In genomic region chr14:29990993-29991392, GRCh38 we compare ENCODE assay signal across 28 cellular contexts.
"Had no signal": no experiment of that assay in that cellular context is flagged by ENCODE, and none has a peak within 500 bp of the region (broad histone marks: within the 10 kb centered on the region; RNA-seq: fewer than 3 reads in every experiment).

No MANE protein-coding gene starts in this region.

- H2AFZ ChIP-seq: hepatocyte had no signal

- H3K79me2 ChIP-seq: hepatocyte had no signal

- H3K27me3 ChIP-seq: colonic mucosa, dorsolateral prefrontal cortex, esophagus muscularis mucosa, esophagus squamous epithelium, foreskin keratinocyte, gastrocnemius medialis, gastroesophageal sphincter, heart left ventricle, heart right ventricle, hepatocyte had no signal

- H3K36me3 ChIP-seq: colonic mucosa, esophagus muscularis mucosa, esophagus squamous epithelium, gastrocnemius medialis, gastroesophageal sphincter, heart left ventricle, heart right ventricle had no signal

- FAIRE-seq: colon, endometrium, endothelial cell of umbilical vein had no signal

- H3K27ac ChIP-seq: colonic mucosa, coronary artery, dorsolateral prefrontal cortex, epithelial cell of prostate, esophagus muscularis mucosa, esophagus squamous epithelium, foreskin keratinocyte, gastrocnemius medialis, gastroesophageal sphincter, heart left ventricle, heart right ventricle, hepatocyte had no signal

- DNase-seq: colonic mucosa; cortex of kidney; dermis blood vessel endothelial cell; dorsolateral prefrontal cortex; effector CD4-positive, alpha-beta T cell; effector CD8-positive, alpha-beta T cell; effector memory CD4-positive, alpha-beta T cell; effector memory CD8-positive, alpha-beta T cell; endodermal cell; erythroblast; esophagus squamous epithelium; foreskin fibroblast; foreskin keratinocyte; foreskin melanocyte; gastrocnemius medialis; glutamatergic neuron; head of caudate nucleus; heart left ventricle; heart right ventricle had no signal

- H3K4me3 ChIP-seq: colonic mucosa, coronary artery, dorsolateral prefrontal cortex, esophagus muscularis mucosa, esophagus squamous epithelium, gastrocnemius medialis, gastroesophageal sphincter, heart left ventricle, heart right ventricle, hepatocyte had no signal

- ATAC-seq: effector memory CD8-positive, alpha-beta T cell; esophagus mucosa; foreskin keratinocyte; gastrocnemius medialis; gastroesophageal sphincter; heart left ventricle; heart right ventricle had no signal

- H3K9me3 ChIP-seq: colonic mucosa, esophagus muscularis mucosa, esophagus squamous epithelium, gastrocnemius medialis, gastroesophageal sphincter, heart left ventricle, heart right ventricle had no signal

- H3K4me2 ChIP-seq: hepatocyte had no signal

- H3K4me1 ChIP-seq: colonic mucosa, esophagus muscularis mucosa, esophagus squamous epithelium, foreskin keratinocyte, gastrocnemius medialis, gastroesophageal sphincter, heart left ventricle, heart right ventricle had no signal
